In genomic region chr18:23684515-23685197, GRCh38 we compare ENCODE assay signal across 1 cellular context.
A peak's percentile ranks its signal among the peaks of the same experiment; 100 is the strongest.
TF ChIP-seq lines count a peak whose summit lies in the region.

No MANE protein-coding gene starts in this region.

TF ChIP-seq in HEK293, 187 proteins besides CTCF, POLR2A, EP300 and RAD21 (continued from another document):
- TF ChIP-seq BCL6B (tag by site-specific recombination; IDR thresholded peaks at IDR 0.05) (peak; percentile 95), ZNF544 (tag by site-specific recombination; IDR thresholded peaks at IDR 0.05) (no peak), PRDM1 (tag by site-specific recombination; IDR thresholded peaks at IDR 0.05) (no peak), IKZF3 (tag by site-specific recombination; IDR thresholded peaks at IDR 0.05) (peak; percentile 87), ZNF776 (tag by site-specific recombination; IDR thresholded peaks at IDR 0.05; ENCODE audit: borderline replicate concordance) (no peak), SCRT2 (tag by site-specific recombination; IDR thresholded peaks at IDR 0.05) (no peak), ZNF530 (tag by site-specific recombination; IDR thresholded peaks at IDR 0.05; ENCODE audit: low read depth) (no peak), ZBTB26 (tag by site-specific recombination; optimal IDR thresholded peaks at IDR 0.05) (no peak), ZNF19 (tag by site-specific recombination; IDR thresholded peaks at IDR 0.05; ENCODE audit: low read depth) (peak; percentile 81; the same call in 1 of the 2 replicates), PBX3 (CRISPR knock-in tag; IDR thresholded peaks at IDR 0.05) (no peak), ZFP3 (tag by site-specific recombination; IDR thresholded peaks at IDR 0.05; ENCODE audit: low read depth) (0 out of 2 replicates have a peak, but pooled peaks have one; percentile 20), PRDM4 (tag by site-specific recombination; IDR thresholded peaks at IDR 0.05) (peak; percentile 88)
